14 cellular contexts compared by ENCODE assay signal in genomic region chr5:68382640-68383039, GRCh38.
A peak's percentile ranks its signal among the peaks of the same experiment; 100 is the strongest.
DNase-seq lines count a peak whose midpoint lies in the region; ATAC-seq and TF ChIP-seq lines count a peak whose summit lies in the region.
"Had no signal": no experiment of that assay in that cellular context is flagged by ENCODE, and none has a peak within 500 bp of the region (broad histone marks: within the 10 kb centered on the region; RNA-seq: fewer than 3 reads in every experiment).

No MANE protein-coding gene starts in this region.

- H3K27ac Mint-ChIP-seq in activated CD8-positive, alpha-beta memory T cell treated with anti-CD3 and anti-CD28 coated beads, Interleukin-2, amount 10 ng/mL, durations not matched to agents 7 days and 5 days: peak overlapping the region; percentile 70
- peak overlapping the region; percentile 81 for H3K27ac Mint-ChIP-seq in activated CD8-positive, alpha-beta T cell treated with anti-CD3 and anti-CD28 coated beads, Interleukin-2, amount 10 ng/mL, durations not matched to agents 7 days and 5 days

- CTCF ChIA-PET in activated CD8-positive, alpha-beta memory T cell treated with anti-CD3 and anti-CD28 coated beads, Interleukin-2, amount 10 ng/mL, durations not matched to agents 7 days and 5 days (lab: Charles Lee): no interaction called here
- CTCF ChIA-PET in activated CD8-positive, alpha-beta T cell treated with anti-CD3 and anti-CD28 coated beads, Interleukin-2, amount 10 ng/mL, durations not matched to agents 7 days and 5 days (lab: Charles Lee): interaction anchor here (1.7 kb wide), 1 partner anchor 22 kb away, joined by 5 read pairs; no protein-coding TSS in a partner anchor

- no peak overlapping the region for H3K4me3 ChIP-seq in thoracic aorta
- H3K4me3 ChIP-seq: esophagus squamous epithelium, lung, right atrium auricular region had no signal

- H3K9me3 Mint-ChIP-seq in activated CD8-positive, alpha-beta memory T cell treated with anti-CD3 and anti-CD28 coated beads, Interleukin-2, amount 10 ng/mL, durations not matched to agents 7 days and 5 days (ENCODE audit: low read depth): peaks cover 3% of the 10 kb centered on the region
- H3K9me3 Mint-ChIP-seq in activated CD8-positive, alpha-beta T cell treated with anti-CD3 and anti-CD28 coated beads, Interleukin-2, amount 10 ng/mL, durations not matched to agents 7 days and 5 days (ENCODE audit: insufficient read depth): peaks cover 8% of the 10 kb centered on the region

- H3K9me3 ChIP-seq in thoracic aorta: no peaks in the 10 kb centered on the region
- H3K9me3 ChIP-seq: esophagus squamous epithelium, right atrium auricular region had no signal

- POLR2A ChIA-PET in activated CD8-positive, alpha-beta T cell treated with anti-CD3 and anti-CD28 coated beads, Interleukin-2, amount 10 ng/mL, durations not matched to agents 7 days and 5 days (lab: Charles Lee): no interaction called here

- peaks cover 75% of the 10 kb centered on the region for H3K4me1 Mint-ChIP-seq in activated CD8-positive, alpha-beta memory T cell treated with anti-CD3 and anti-CD28 coated beads, Interleukin-2, amount 10 ng/mL, durations not matched to agents 7 days and 5 days
- H3K4me1 Mint-ChIP-seq in activated CD8-positive, alpha-beta T cell treated with anti-CD3 and anti-CD28 coated beads, Interleukin-2, amount 10 ng/mL, durations not matched to agents 7 days and 5 days (ENCODE audit: low read depth): peaks cover 81% of the 10 kb centered on the region

- peaks cover 6% of the 10 kb centered on the region for H3K4me1 ChIP-seq in foreskin keratinocyte
- peaks cover 4 to 61% of the 10 kb centered on the region in 2 donors for H3K4me1 ChIP-seq in thoracic aorta (ENCODE audit: control insufficient read depth in 1 of 2, low read depth in 2 of 2)

- H3K27me3 ChIP-seq in foreskin keratinocyte (no peaks in the 10 kb centered on the region), thoracic aorta (replicated peaks; ENCODE audit: insufficient read depth) (no peaks in the 10 kb centered on the region)
- H3K27me3 ChIP-seq: esophagus squamous epithelium, right atrium auricular region had no signal

- no peaks in the 10 kb centered on the region for H3K27me3 Mint-ChIP-seq in activated CD8-positive, alpha-beta memory T cell treated with anti-CD3 and anti-CD28 coated beads, Interleukin-2, amount 10 ng/mL, durations not matched to agents 7 days and 5 days
- H3K27me3 Mint-ChIP-seq in activated CD8-positive, alpha-beta T cell treated with anti-CD3 and anti-CD28 coated beads, Interleukin-2, amount 10 ng/mL, durations not matched to agents 7 days and 5 days (ENCODE audit: low read depth): no peaks in the 10 kb centered on the region

- H3K4me3 Mint-ChIP-seq in activated CD8-positive, alpha-beta memory T cell treated with anti-CD3 and anti-CD28 coated beads, Interleukin-2, amount 10 ng/mL, durations not matched to agents 7 days and 5 days: no peak overlapping the region
- no peak overlapping the region for H3K4me3 Mint-ChIP-seq in activated CD8-positive, alpha-beta T cell treated with anti-CD3 and anti-CD28 coated beads, Interleukin-2, amount 10 ng/mL, durations not matched to agents 7 days and 5 days

- peaks cover 23% of the 10 kb centered on the region for H3K36me3 Mint-ChIP-seq in activated CD8-positive, alpha-beta memory T cell treated with anti-CD3 and anti-CD28 coated beads, Interleukin-2, amount 10 ng/mL, durations not matched to agents 7 days and 5 days
- H3K36me3 Mint-ChIP-seq in activated CD8-positive, alpha-beta T cell treated with anti-CD3 and anti-CD28 coated beads, Interleukin-2, amount 10 ng/mL, durations not matched to agents 7 days and 5 days (ENCODE audit: low read depth): peaks cover 23% of the 10 kb centered on the region

- ATAC-seq in activated CD8-positive, alpha-beta memory T cell treated with anti-CD3 and anti-CD28 coated beads, Interleukin-2, amount 10 ng/mL, durations not matched to agents 7 days and 5 days: peak; percentile 45
- peak; percentile 10 for ATAC-seq in activated CD8-positive, alpha-beta T cell treated with anti-CD3 and anti-CD28 coated beads, Interleukin-2, amount 10 ng/mL, durations not matched to agents 7 days and 5 days
- peak; percentile 74 for ATAC-seq in foreskin keratinocyte
- peak; percentile 35 for ATAC-seq in thoracic aorta (ENCODE audit: insufficient number of reproducible peaks, low FRiP score, low read depth)
- ATAC-seq in HG03520 (IDR thresholded peaks at IDR 0.05; ENCODE audit: unreplicated experiment): no peak

- no peak overlapping the region for H3K27ac ChIP-seq in foreskin keratinocyte
- H3K27ac ChIP-seq in thoracic aorta: peak overlapping the region; percentile 41 to 59

- no peaks in the 10 kb centered on the region for H3K36me3 ChIP-seq in thoracic aorta
- H3K36me3 ChIP-seq: esophagus squamous epithelium, right atrium auricular region had no signal

- no peak for DNase-seq in activated CD8-positive, alpha-beta memory T cell treated with anti-CD3 and anti-CD28 coated beads, Interleukin-2, amount 10 ng/mL, durations not matched to agents 7 days and 5 days
- DNase-seq in activated CD8-positive, alpha-beta memory T cell treated with anti-CD3 and anti-CD28 coated beads for 24 hours: no peak
- DNase-seq in activated CD8-positive, alpha-beta T cell treated with anti-CD3 and anti-CD28 coated beads, Interleukin-2, amount 10 ng/mL, durations not matched to agents 7 days and 5 days: no peak
- DNase-seq in foreskin keratinocyte: peak; percentile 54 to 71
- no peak for DNase-seq in thoracic aorta (ENCODE audit: low spot score)
- DNase-seq in T1000 (lab: John Stamatoyannopoulos, UW): no peak
- DNase-seq in NCI-H1092 treated with DMSO at 0.1 percent for 48 hours (lab: John Stamatoyannopoulos, UW): no peak
- DNase-seq: esophagus squamous epithelium; NCI-H1105; SHP77 treated with DMSO at 0.1 percent for 48 hours; stimulated activated CD4-positive, alpha-beta T cell treated with anti-CD3 and anti-CD28 coated beads, Interleukin-2, amount 100 ng/mL, for 48 hours had no signal

- TF ChIP-seq CTCF in foreskin keratinocyte (conservative IDR thresholded peaks at IDR 0.05) (no peak), thoracic aorta (IDR thresholded peaks at IDR 0.05) (no peak)

Comparison
In these comparisons a context has a peak if more than half of its experiments do, and no peak if none do; other contexts are left out.
1. DNase-seq: peak in foreskin keratinocyte (2 of 2); none in activated CD8-positive, alpha-beta memory T cell treated with anti-CD3 and anti-CD28 coated beads, Interleukin-2, amount 10 ng/mL, durations not matched to agents 7 days and 5 days (single experiment), activated CD8-positive, alpha-beta memory T cell treated with anti-CD3 and anti-CD28 coated beads for 24 hours (single experiment), activated CD8-positive, alpha-beta T cell treated with anti-CD3 and anti-CD28 coated beads, Interleukin-2, amount 10 ng/mL, durations not matched to agents 7 days and 5 days (single experiment), thoracic aorta (single experiment), T1000 (single experiment) and NCI-H1092 treated with DMSO at 0.1 percent for 48 hours (single experiment).